ENCODE assay signal across 6 cellular contexts in genomic region chr19:49475995-49476880, GRCh38. TPM values are rescaled to one million over a fixed set of nuclear protein-coding genes. Genes with fewer than 3 reads are reported as not detected.
A peak's percentile ranks its signal among the peaks of the same experiment; 100 is the strongest.
DNase-seq lines count a peak whose midpoint lies in the region.

No MANE protein-coding gene starts in this region.

- peak overlapping the region; percentile 89 for H3K4me3 Mint-ChIP-seq in activated naive CD4-positive, alpha-beta T cell treated with anti-CD3 and anti-CD28 coated beads, Interleukin-2, amount 10 ng/mL, durations not matched to agents 7 days and 5 days

- peaks cover 61% of the 10 kb centered on the region for H3K4me1 ChIP-seq in mononuclear cell (ENCODE audit: insufficient read depth, low read length)

- CTCF ChIA-PET in activated naive CD4-positive, alpha-beta T cell treated with anti-CD3 and anti-CD28 coated beads, Interleukin-2, amount 10 ng/mL, durations not matched to agents 7 days and 5 days (lab: Charles Lee) = interaction anchor here (0.6 to 1.4 kb wide), 14 partner anchors 9 to 205 kb away, joined by 3 to 13 read pairs (median 4); partner anchors contain the start of genes ALDH16A1, PIH1D1, RPL13A and RPS11

- H3K27me3 ChIP-seq in mononuclear cell (ENCODE audit: insufficient read depth, low read length) = no peaks in the 10 kb centered on the region

- peaks cover 37% of the 10 kb centered on the region for H3K36me3 Mint-ChIP-seq in activated naive CD4-positive, alpha-beta T cell treated with anti-CD3 and anti-CD28 coated beads, Interleukin-2, amount 10 ng/mL, durations not matched to agents 7 days and 5 days

- H3K27ac Mint-ChIP-seq in activated naive CD4-positive, alpha-beta T cell treated with anti-CD3 and anti-CD28 coated beads, Interleukin-2, amount 10 ng/mL, durations not matched to agents 7 days and 5 days = peak overlapping the region; percentile 90

- DNase-seq in AG08395 (ENCODE audit: low spot score) = peak; percentile 60
- peak; percentile 81 for DNase-seq in NAMALWA (ENCODE audit: low spot score)
- peak; percentile 89 for DNase-seq in activated naive CD4-positive, alpha-beta T cell treated with anti-CD3 and anti-CD28 coated beads, Interleukin-2, amount 10 ng/mL, durations not matched to agents 7 days and 5 days
- no peak for DNase-seq in NCI-H1092 (lab: John Stamatoyannopoulos, UW)
- no peak for DNase-seq in NCI-H2196 treated with DMSO at 0.1 percent for 48 hours (lab: John Stamatoyannopoulos, UW; ENCODE audit: unreplicated experiment)

- peaks cover 6% of the 10 kb centered on the region for H3K27me3 Mint-ChIP-seq in activated naive CD4-positive, alpha-beta T cell treated with anti-CD3 and anti-CD28 coated beads, Interleukin-2, amount 10 ng/mL, durations not matched to agents 7 days and 5 days

- H3K9me3 ChIP-seq in mononuclear cell (ENCODE audit: low read depth, low read length) = no peaks in the 10 kb centered on the region

- peaks cover 51% of the 10 kb centered on the region for H3K4me1 Mint-ChIP-seq in activated naive CD4-positive, alpha-beta T cell treated with anti-CD3 and anti-CD28 coated beads, Interleukin-2, amount 10 ng/mL, durations not matched to agents 7 days and 5 days

- no peaks in the 10 kb centered on the region for H3K9me3 Mint-ChIP-seq in activated naive CD4-positive, alpha-beta T cell treated with anti-CD3 and anti-CD28 coated beads, Interleukin-2, amount 10 ng/mL, durations not matched to agents 7 days and 5 days

- H3K4me3 ChIP-seq in mononuclear cell (ENCODE audit: low read length) = peak overlapping the region; percentile 63

RNA-seq across cellular contexts. Expression of gene FLT3LG, which starts 2.2 kb away (rescaled TPM):
- 49.6 TPM for total RNA-seq in mononuclear cell

RNA-seq across cellular contexts. Expression of gene RPL13A, which starts 11.2 kb away (rescaled TPM):
- 4,457 TPM for total RNA-seq in mononuclear cell

RNA-seq across cellular contexts. Expression of gene RPS11, which starts 20.0 kb away (rescaled TPM):
- 8,046 TPM for total RNA-seq in mononuclear cell

RNA-seq across cellular contexts. Expression of gene ALDH16A1, which starts 23.2 kb away (rescaled TPM):
- 13.7 TPM for total RNA-seq in mononuclear cell

RNA-seq across cellular contexts. Expression of gene PIH1D1, which starts 24.6 kb away (rescaled TPM):
- 45.2 TPM for total RNA-seq in mononuclear cell

Comparison
In these comparisons a context has a peak if more than half of its experiments do, and no peak if none do; other contexts are left out.
1. DNase-seq: peak in AG08395 (single experiment), NAMALWA (single experiment) and activated naive CD4-positive, alpha-beta T cell treated with anti-CD3 and anti-CD28 coated beads, Interleukin-2, amount 10 ng/mL, durations not matched to agents 7 days and 5 days (single experiment); none in NCI-H1092 (single experiment) and NCI-H2196 treated with DMSO at 0.1 percent for 48 hours (single experiment).